9 cellular contexts compared by ENCODE assay signal in genomic region chr12:58176296-58176869, GRCh38.
DNase-seq lines count a peak whose midpoint lies in the region; ATAC-seq and TF ChIP-seq lines count a peak whose summit lies in the region.
"Had no signal": no experiment of that assay in that cellular context is flagged by ENCODE, and none has a peak within 500 bp of the region (broad histone marks: within the 10 kb centered on the region; RNA-seq: fewer than 3 reads in every experiment).

No MANE protein-coding gene starts in this region.

- peaks cover 14% of the 10 kb centered on the region for H3K4me1 Mint-ChIP-seq in osteocyte (ENCODE audit: unreplicated experiment)

- no peak overlapping the region for H3K4me3 Mint-ChIP-seq in osteocyte (ENCODE audit: unreplicated experiment)
- H3K4me3 Mint-ChIP-seq: dendritic cell treated with granulocyte-macrophage colony-stimulating factor and Interleukin-4, amounts not matched to agents 40 ng/mL and 50 ng/mL, for 4 days had no signal

- ATAC-seq in GM18868 (IDR thresholded peaks at IDR 0.05; ENCODE audit: unreplicated experiment) (peak; percentile 47), GM18873 (IDR thresholded peaks at IDR 0.05; ENCODE audit: low FRiP score, unreplicated experiment) (no peak), HG03108 (IDR thresholded peaks at IDR 0.05; ENCODE audit: unreplicated experiment) (no peak), GM19452 (IDR thresholded peaks at IDR 0.05; ENCODE audit: unreplicated experiment) (no peak)

- H3K27ac ChIP-seq in AG04450 (ENCODE audit: low read depth, low read length), result no peak overlapping the region

- H3K9me3 ChIP-seq in AG04450 (ENCODE audit: control insufficient read depth, insufficient read depth, low read length), result no peaks in the 10 kb centered on the region

- no peak overlapping the region for H3K4me3 ChIP-seq in AG04450 (ENCODE audit: low read depth, low read length)
- no peak overlapping the region for H3K4me3 ChIP-seq in epithelial cell of esophagus (ENCODE audit: low read length)

- DNase-seq in AG04450 (ENCODE audit: low read depth, low spot score) (no peak), NCI-H748 treated with DMSO at 0.1 percent for 48 hours (lab: John Stamatoyannopoulos, UW) (peak; percentile 25), epithelial cell of esophagus (ENCODE audit: low read depth) (peak; percentile 36), osteocyte (ENCODE audit: extremely low spot score, unreplicated experiment) (no peak)

- no peaks in the 10 kb centered on the region for H3K36me3 Mint-ChIP-seq in osteocyte (ENCODE audit: unreplicated experiment)

- TF ChIP-seq CTCF in AG04450 (IDR thresholded peaks at IDR 0.05; ENCODE audit: low read depth, low read length) (peak; percentile 44), epithelial cell of esophagus (IDR thresholded peaks at IDR 0.05; ENCODE audit: insufficient read depth, low read depth, low read length, missing control alignments) (peak; percentile 41), osteocyte (IDR thresholded peaks at IDR 0.05) (peak; percentile 61)

- no peak overlapping the region for H3K27ac Mint-ChIP-seq in osteocyte (ENCODE audit: unreplicated experiment)
- H3K27ac Mint-ChIP-seq: dendritic cell treated with granulocyte-macrophage colony-stimulating factor and Interleukin-4, amounts not matched to agents 40 ng/mL and 50 ng/mL, for 4 days had no signal

- H3K27me3 ChIP-seq in AG04450 (ENCODE audit: control insufficient read depth, insufficient read depth, low read length), result no peaks in the 10 kb centered on the region

- POLR2A ChIA-PET in AG04450 (lab: Yijun Ruan, JAX), result no interaction called here

- peaks cover 19% of the 10 kb centered on the region for H3K27me3 Mint-ChIP-seq in osteocyte (ENCODE audit: unreplicated experiment)
- H3K27me3 Mint-ChIP-seq: dendritic cell treated with granulocyte-macrophage colony-stimulating factor and Interleukin-4, amounts not matched to agents 40 ng/mL and 50 ng/mL, for 4 days had no signal

- CTCF ChIA-PET in AG04450 (lab: Charles Lee), result interaction anchor here (0.5 to 1.3 kb wide), 5 partner anchors 8 to 672 kb away, joined by 3 to 4 read pairs (median 3); no protein-coding TSS in a partner anchor

- H3K9me3 Mint-ChIP-seq in osteocyte (ENCODE audit: unreplicated experiment), result peaks cover 5% of the 10 kb centered on the region
- H3K9me3 Mint-ChIP-seq: dendritic cell treated with granulocyte-macrophage colony-stimulating factor and Interleukin-4, amounts not matched to agents 40 ng/mL and 50 ng/mL, for 4 days had no signal

Comparison
In these comparisons a context has a peak if more than half of its experiments do, and no peak if none do; other contexts are left out.
1. DNase-seq: peak in NCI-H748 treated with DMSO at 0.1 percent for 48 hours (single experiment) and epithelial cell of esophagus (single experiment); none in AG04450 (single experiment) and osteocyte (single experiment).
2. Peak in every context shown above with its lines, with median percentiles within 50 percentile points of each other: CTCF ChIP-seq.